20 cellular contexts compared by ENCODE assay signal in genomic region chr15:48479751-48480150, GRCh38.
DNase-seq lines count a peak whose midpoint lies in the region; ATAC-seq and TF ChIP-seq lines count a peak whose summit lies in the region.
"Had no signal": no experiment of that assay in that cellular context is flagged by ENCODE, and none has a peak within 500 bp of the region (broad histone marks: within the 10 kb centered on the region; RNA-seq: fewer than 3 reads in every experiment).

No MANE protein-coding gene starts in this region.

- H3K27me3 ChIP-seq in esophagus muscularis mucosa: no peaks in the 10 kb centered on the region
- no peaks in the 10 kb centered on the region for H3K27me3 ChIP-seq in thyroid gland
- H3K27me3 ChIP-seq: BE2C, SJCRH30 had no signal

- peak overlapping the region; percentile 29; the same call in 1 of the 2 replicates for H3K27ac Mint-ChIP-seq in HFFc6
- peak overlapping the region in 2 of 3 experiments; percentile 56 to 76 for H3K27ac Mint-ChIP-seq in nephron

- TF ChIP-seq CTCF in HFFc6 (IDR thresholded peaks at IDR 0.05) (no peak), esophagus muscularis mucosa (IDR thresholded peaks at IDR 0.05) (no peak), nephron (IDR thresholded peaks at IDR 0.05; ENCODE audit: unreplicated experiment in 3 of 3) (no peak), thyroid gland (IDR thresholded peaks at IDR 0.05) (no peak)

- WGBS in esophagus muscularis mucosa: 93% methylated on average over 2 of the region's 2 CpGs
- 93 to 95% methylated on average over 2 of the region's 2 CpGs for WGBS in thyroid gland, 2 donors

- no peak for DNase-seq in HFFc6
- no peak for DNase-seq in esophagus muscularis mucosa (ENCODE audit: extremely low spot score)
- no peak for DNase-seq in thyroid gland
- DNase-seq in activated CD4-positive, alpha-beta T cell treated with anti-CD3 and anti-CD28 coated beads for 1 hour: no peak
- no peak for DNase-seq in amygdala (lab: John Stamatoyannopoulos, UW)
- DNase-seq: BE2C, KBM-7, MM.1S, NCI-H1048, NCI-H1417 treated with DMSO at 0.1 percent for 48 hours, NCI-H187, NCI-H446, NCI-H526 treated with DMSO at 0.1 percent for 48 hours, OCI-M1, SJCRH30 had no signal

- no peak for TF ChIP-seq EP300 in esophagus muscularis mucosa (IDR thresholded peaks at IDR 0.05)

- H3K9me3 Mint-ChIP-seq in HFFc6: no peaks in the 10 kb centered on the region
- H3K9me3 Mint-ChIP-seq in nephron: no peaks in the 10 kb centered on the region

- no peak for ATAC-seq in HG02884 (IDR thresholded peaks at IDR 0.05; ENCODE audit: unreplicated experiment)
- ATAC-seq: A549, HepG2 had no signal

- H3K9me3 ChIP-seq in esophagus muscularis mucosa: no peaks in the 10 kb centered on the region
- H3K9me3 ChIP-seq in thyroid gland: no peaks in the 10 kb centered on the region
- H3K9me3 ChIP-seq: A549, BE2C, SJCRH30 had no signal

- H3K27ac ChIP-seq in esophagus muscularis mucosa (replicated peaks in 1 of 4) (peak overlapping the region in 3 of 4 donors; percentile 2 to 28 (median 17)), thyroid gland (peak overlapping the region in 2 of 3 donors; percentile 20 to 48)
- H3K27ac ChIP-seq: A549, HL-60, SJCRH30 had no signal

- H3K4me1 ChIP-seq in esophagus muscularis mucosa (peaks cover 0 to 27% (median 16%) of the 10 kb centered on the region in 4 donors), thyroid gland (peaks cover 13 to 14% of the 10 kb centered on the region in 2 donors)
- H3K4me1 ChIP-seq: A549, SJCRH30 had no signal

- H3K4me1 Mint-ChIP-seq in HFFc6 (ENCODE audit: low read depth) (peaks cover 67% of the 10 kb centered on the region), nephron (peaks cover 24% of the 10 kb centered on the region)

- intact Hi-C loops in esophagus muscularis mucosa (cut with DNase I): loop anchor here (10.0 kb wide), 1 partner anchor 165 kb away; the partner anchor contains the start of gene FBN1
- intact Hi-C loops in thyroid gland (cut with DNase I): no loop called here

- TF ChIP-seq POLR2A in esophagus muscularis mucosa (IDR thresholded peaks at IDR 0.05; ENCODE audit: low read depth) (no peak), thyroid gland (IDR thresholded peaks at IDR 0.05) (no peak)

- H3K4me3 Mint-ChIP-seq in HFFc6: no peak overlapping the region
- no peak overlapping the region for H3K4me3 Mint-ChIP-seq in nephron

- H3K4me3 ChIP-seq in esophagus muscularis mucosa (no peak overlapping the region), thyroid gland (replicated peaks in 1 of 3) (no peak overlapping the region)
- H3K4me3 ChIP-seq: A549, SJCRH30 had no signal

- H3K27me3 Mint-ChIP-seq in HFFc6 (ENCODE audit: insufficient read depth) (peaks cover 16% of the 10 kb centered on the region), nephron (ENCODE audit: low read depth) (no peaks in the 10 kb centered on the region)

- H3K36me3 Mint-ChIP-seq in HFFc6 (ENCODE audit: low read depth) (peaks cover 68% of the 10 kb centered on the region), nephron (ENCODE audit: low read depth) (peaks cover 17% of the 10 kb centered on the region)

- H3K36me3 ChIP-seq in esophagus muscularis mucosa: peaks cover 6 to 63% (median 16%) of the 10 kb centered on the region in 4 donors
- peaks cover 0 to 5% of the 10 kb centered on the region in 2 donors for H3K36me3 ChIP-seq in thyroid gland
- H3K36me3 ChIP-seq: BE2C had no signal
